Comparison of ENCODE assay signal across 21 cellular contexts in genomic region chr20:1373036-1373435, GRCh38. TPM values are rescaled to one million over a fixed set of nuclear protein-coding genes. Genes with fewer than 3 reads are reported as not detected.
DNase-seq lines count a peak whose midpoint lies in the region; ATAC-seq, FAIRE-seq and TF ChIP-seq lines count a peak whose summit lies in the region.
"Had no signal": no experiment of that assay in that cellular context is flagged by ENCODE, and none has a peak within 500 bp of the region (broad histone marks: within the 10 kb centered on the region; RNA-seq: fewer than 3 reads in every experiment).

No MANE protein-coding gene starts in this region.

- H3K27me3 ChIP-seq in heart right ventricle (no peaks in the 10 kb centered on the region), right cardiac atrium (ENCODE audit: control insufficient read depth, insufficient read depth) (no peaks in the 10 kb centered on the region), K562 (ENCODE audit: control insufficient read depth in 2 of 2, insufficient read depth in 2 of 2, low read length in 2 of 2) (no peaks in the 10 kb centered on the region), tibial nerve (no peaks in the 10 kb centered on the region)
- H3K27me3 ChIP-seq: adrenal gland, brain microvascular endothelial cell had no signal

- peaks cover 29 to 92% (median 82%) of the 10 kb centered on the region in 9 donors for H3K4me1 ChIP-seq in heart right ventricle
- H3K4me1 ChIP-seq in right cardiac atrium (ENCODE audit: control insufficient read depth, insufficient read depth, low read length) = peaks cover 33% of the 10 kb centered on the region
- peaks cover 0 to 11% of the 10 kb centered on the region in 2 experiments; a peak in 2 of 5 replicates for H3K4me1 ChIP-seq in K562 (replicated peaks in 1 of 2; ENCODE audit: control insufficient read depth in 2 of 2, insufficient read depth in 2 of 2, low read length in 2 of 2)
- H3K4me1 ChIP-seq in tibial nerve = peaks cover 3 to 97% (median 52%) of the 10 kb centered on the region in 4 donors

- H3K27ac Mint-ChIP-seq in memory B cell (peak overlapping the region; percentile 53), CD14-positive monocyte (peak overlapping the region in 1 of 7 donors; percentile 6)

- intact Hi-C loops in heart right ventricle (cut with DNase I) (loop anchor here in 3 of 10 donors (5.0 kb wide), 2 partner anchors 36 to 46 kb away; partner anchors contain the start of gene SDCBP2 (in 2 of the 3)), right cardiac atrium (cut with DNase I) (loop anchor here in 1 of 4 donors (5.0 kb wide), 1 partner anchor 36 kb away; no protein-coding TSS in a partner anchor), K562 (cut with micrococcal nuclease) (no loop called here), CD14-positive monocyte (cut with micrococcal nuclease) (no loop called here)

- H3K27ac ChIP-seq in heart right ventricle (peak overlapping the region in 9 of 10 donors; percentile 33 to 80 (median 71)), right cardiac atrium (ENCODE audit: low read length) (no peak overlapping the region), K562 (ENCODE audit: extremely low read depth, low read depth, low read length) (no peak overlapping the region), tibial nerve (peak overlapping the region in 3 of 4 donors; percentile 29 to 58 (median 47))
- H3K27ac ChIP-seq: brain microvascular endothelial cell, SK-N-MC had no signal

- TF ChIP-seq EP300 in K562 (IDR thresholded peaks at IDR 0.05; ENCODE audit: low read length) = no peak
- TF ChIP-seq EP300 in tibial nerve (IDR thresholded peaks at IDR 0.05) = no peak

- H3K9me1 ChIP-seq in K562 (ENCODE audit: control insufficient read depth, insufficient read depth, low read length) = no peaks in the 10 kb centered on the region

- H3K36me3 Mint-ChIP-seq in memory B cell = peaks cover 20% of the 10 kb centered on the region
- peaks cover 53 to 80% of the 10 kb centered on the region in 2 donors for H3K36me3 Mint-ChIP-seq in CD14-positive monocyte

- in situ Hi-C loops in K562 (cut with MboI) = no loop called here

- H3K36me3 ChIP-seq in heart right ventricle = peaks cover 0 to 75% (median 19%) of the 10 kb centered on the region in 9 donors
- H3K36me3 ChIP-seq in K562 (ENCODE audit: control insufficient read depth, insufficient read depth, low read length) = peaks cover 73% of the 10 kb centered on the region; the same call in 2 of the 3 replicates
- H3K36me3 ChIP-seq in tibial nerve = peaks cover 0 to 12% (median 0%) of the 10 kb centered on the region in 3 donors

- H3K4me3 Mint-ChIP-seq in memory B cell (no peak overlapping the region), CD14-positive monocyte (no peak overlapping the region)

- H3K79me2 ChIP-seq in K562 (ENCODE audit: control insufficient read depth, insufficient read depth, low read length) = peaks cover 46% of the 10 kb centered on the region

- peaks cover 16% of the 10 kb centered on the region; the same call in 1 of the 2 replicates for H4K20me1 ChIP-seq in K562 (replicated peaks; ENCODE audit: control insufficient read depth, insufficient read depth, low read length)

- ATAC-seq in heart right ventricle (no peak), right cardiac atrium (no peak), K562 (no peak), memory B cell (ENCODE audit: low read depth) (no peak)

- DNase-seq in heart right ventricle (peak in 1 of 2 donors; percentile 2), right cardiac atrium (no peak), K562 (ENCODE audit: extremely low read depth in 1 of 4, low spot score in 3 of 4) (no peak), memory B cell (ENCODE audit: low spot score in 2 of 2) (no peak), tibial nerve (ENCODE audit: low spot score in 2 of 2) (no peak), NCI-H1417 (lab: John Stamatoyannopoulos, UW) (no peak), CD14-positive monocyte (ENCODE audit: low spot score) (no peak), NCI-H128 (lab: John Stamatoyannopoulos, UW; ENCODE audit: unreplicated experiment) (no peak)
- DNase-seq: activated CD4-positive, alpha-beta T cell treated with anti-CD3 and anti-CD28 coated beads for 4 hours; activated effector memory CD4-positive, alpha-beta T cell treated with Interleukin-2 at 50 U/mL for 16 hours; adrenal gland; brain microvascular endothelial cell; effector memory CD4-positive, alpha-beta T cell; HCEC 1CT; islet precursor cell; NCI-H1092; NCI-H1930; NCI-H69; RPMI8226 had no signal

- POLR2A ChIA-PET in K562 (lab: Yijun Ruan, JAX) = interaction anchor here (0.5 to 0.7 kb wide), 2 partner anchors 46 to 448 kb away, joined by 3 read pairs; no protein-coding TSS in a partner anchor

- no peak for FAIRE-seq in K562 (lab: Jason Lieb, UNC)

- H3K27me3 Mint-ChIP-seq in memory B cell = no peaks in the 10 kb centered on the region
- peaks cover 0 to 3% (median 2%) of the 10 kb centered on the region in 3 donors for H3K27me3 Mint-ChIP-seq in CD14-positive monocyte (ENCODE audit: low read depth in 3 of 3)

- TF ChIP-seq CTCF in heart right ventricle (IDR thresholded peaks at IDR 0.05) (no peak), K562 (IDR thresholded peaks at IDR 0.05 in 2 of 3, conservative IDR thresholded peaks at IDR 0.05 in 1 of 3; ENCODE audit: insufficient read depth in 2 of 3, low read depth in 1 of 3, low read length in 3 of 3) (no peak), tibial nerve (IDR thresholded peaks at IDR 0.05) (no peak), CD14-positive monocyte (IDR thresholded peaks at IDR 0.05) (no peak)

- peaks cover 23% of the 10 kb centered on the region for H3K4me1 Mint-ChIP-seq in memory B cell
- peaks cover 55% of the 10 kb centered on the region for H3K4me1 Mint-ChIP-seq in CD14-positive monocyte

- no peaks in the 10 kb centered on the region for H3K9me3 ChIP-seq in heart right ventricle
- H3K9me3 ChIP-seq in right cardiac atrium (ENCODE audit: control insufficient read depth, low read length) = no peaks in the 10 kb centered on the region
- H3K9me3 ChIP-seq in K562 (replicated peaks; ENCODE audit: control insufficient read depth, insufficient read depth, low read depth, low read length) = no peaks in the 10 kb centered on the region
- no peaks in the 10 kb centered on the region for H3K9me3 ChIP-seq in tibial nerve
- H3K9me3 ChIP-seq: adrenal gland had no signal

- BruUV-seq in K562 (replicated peaks; lab: Mats Ljungman, UMichigan) = no TSS peak

- TF ChIP-seq POLR2A in K562 (conservative IDR thresholded peaks at IDR 0.05) (no peak), tibial nerve (IDR thresholded peaks at IDR 0.05) (no peak)

- CTCF ChIA-PET in K562 (lab: Yijun Ruan, JAX; ENCODE audit: low intra/inter-chr PET ratio) = no interaction called here

- no peak overlapping the region for H3K4me2 ChIP-seq in K562 (ENCODE audit: insufficient read depth, low read length)
- H3K4me2 ChIP-seq: smooth muscle cell had no signal

- no peak for TF ChIP-seq RAD21 in K562 (CRISPR knock-in tag; conservative IDR thresholded peaks at IDR 0.05 in 1 of 2, IDR thresholded peaks at IDR 0.05 in 1 of 2)

- H2AFZ ChIP-seq in K562 (ENCODE audit: low read depth, low read length) = no peak overlapping the region

- no peak overlapping the region for H3K4me3 ChIP-seq in heart right ventricle
- no peak overlapping the region for H3K4me3 ChIP-seq in right cardiac atrium (ENCODE audit: low read length)
- H3K4me3 ChIP-seq in K562 = no peak overlapping the region
- no peak overlapping the region for H3K4me3 ChIP-seq in tibial nerve
- H3K4me3 ChIP-seq: adrenal gland, SK-N-MC, smooth muscle cell had no signal

- H3K9me3 Mint-ChIP-seq in memory B cell (no peaks in the 10 kb centered on the region), CD14-positive monocyte (no peaks in the 10 kb centered on the region)

- 80 to 85% methylated on average over 3 of the region's 3 CpGs for WGBS in heart right ventricle, 2 donors
- 73% methylated on average over 3 of the region's 3 CpGs for WGBS in right cardiac atrium
- WGBS in K562 (ENCODE audit: insufficient coverage, low coverage, missing lambda C conversion rate) = 98% methylated on average over 3 of the region's 3 CpGs
- WGBS in tibial nerve, 2 donors = 73 to 78% methylated on average over 3 of the region's 3 CpGs

- no peak overlapping the region for H3K9ac ChIP-seq in K562 (ENCODE audit: insufficient read depth in 1 of 2, low read depth in 2 of 2, low read length in 2 of 2)

RNA-seq across cellular contexts. Expression of gene FKBP1A, which starts 19.8 kb away (rescaled TPM):
- 100 to 1,000 TPM; 112 to 276 (median 140) TPM for total RNA-seq in heart right ventricle
- 100 to 1,000 TPM; 110 to 311 TPM for polyA plus RNA-seq in heart right ventricle
- 100 to 1,000 TPM; 105 to 162 (median 140) TPM for total RNA-seq in right cardiac atrium
- 129 TPM for polyA plus RNA-seq in right cardiac atrium
- total RNA-seq in K562 (2011; cell fraction: chromatin; rRNA removed; ENCODE audit: low replicate concordance) = 49.2 and 57.2 TPM in 2 replicates
- 36.9 and 40.8 TPM in 2 replicates for total RNA-seq in K562 (2011; cell fraction: nucleolus; rRNA removed)
- total RNA-seq in K562 (2011; cell fraction: nucleoplasm; rRNA removed) = 62.6 and 96.7 TPM in 2 replicates
- 48.8 and 78.3 TPM in 2 replicates for total RNA-seq in K562 (2014; rRNA removed)
- 69.9 and 73.3 TPM in 2 replicates for total RNA-seq in K562 (2014; rRNA removed; fragmentation: Illumina TruSeq; extraction: Trizol)
- 86.0 and 89.6 TPM in 2 replicates for total RNA-seq in K562 (2015; rRNA removed; fragmentation: Illumina TruSeq; extraction: Trizol)
- 176 and 177 TPM in 2 replicates for total RNA-seq in K562 (2021)
- 368 and 488 TPM in 2 replicates for polyA plus RNA-seq in K562 (2011; rRNA removed)
- polyA plus RNA-seq in K562 (2011; cell fraction: cytosol; rRNA removed) = 363 and 764 TPM in 2 replicates
- polyA plus RNA-seq in K562 (2011; cell fraction: nucleus; rRNA removed) = 155 and 276 TPM in 2 replicates
- 216 and 222 TPM in 2 replicates for polyA plus RNA-seq in K562 (2012)
- polyA plus RNA-seq in K562 (2014; fragmentation: Illumina TruSeq; extraction: Trizol) = 451 and 502 TPM in 2 replicates
- 10 to 100 TPM; 63.5 to 82.4 TPM for polyA plus RNA-seq in K562 (2014; fragmentation: Nextera tagmentation; extraction: Ambion mirVana)
- 193 and 223 TPM in 2 replicates for polyA plus RNA-seq in K562 (2014; rRNA removed)
- 152 and 189 TPM in 2 replicates for polyA minus RNA-seq in K562 (2011; rRNA and poly(A)+ RNA removed)
- 74.7 and 81.8 TPM in 2 replicates for polyA minus RNA-seq in K562 (2011; cell fraction: cytosol; rRNA and poly(A)+ RNA removed)
- 17.6 and 53.8 TPM in 2 replicates for polyA minus RNA-seq in K562 (2011; cell fraction: nucleus; rRNA and poly(A)+ RNA removed)
- 100 to 1,000 TPM in 3 of 4 donors, 10 to 100 TPM in 1; 92.2 to 172 (median 130) TPM for total RNA-seq in tibial nerve
- polyA plus RNA-seq in CD14-positive monocyte = 100 to 1,000 TPM; 155 to 194 TPM

RNA-seq across cellular contexts. Expression of gene SDCBP2, which starts 44.1 kb away (rescaled TPM):
- total RNA-seq in heart right ventricle (1 to 10 TPM in 9 of 10 donors, under 1 TPM in 1; 0.62 to 4.3 (median 1.8) TPM), right cardiac atrium (1 to 10 TPM; 1.9 to 2.2 (median 2.2) TPM), K562 (2014; rRNA removed) (0.27 and 1.6 TPM in 2 replicates), K562 (2014; rRNA removed; fragmentation: Illumina TruSeq; extraction: Trizol) (0.77 and 0.80 TPM in 2 replicates), K562 (2015; rRNA removed; fragmentation: Illumina TruSeq; extraction: Trizol) (0.91 and 1.2 TPM in 2 replicates), K562 (2021) (1.0 and 1.2 TPM in 2 replicates), tibial nerve (1 to 10 TPM; 1.9 to 4.2 (median 2.9) TPM)
- polyA plus RNA-seq in heart right ventricle (1 to 10 TPM; 2.7 to 4.2 TPM), right cardiac atrium (2.0 TPM), K562 (2011; rRNA removed) (0.71 and 2.1 TPM in 2 replicates), K562 (2014; fragmentation: Illumina TruSeq; extraction: Trizol) (0.97 and 1.3 TPM in 2 replicates), K562 (2014; fragmentation: Nextera tagmentation; extraction: Ambion mirVana) (under 1 TPM; 0.06 to 0.07 TPM), K562 (2014; rRNA removed) (1.2 and 1.3 TPM in 2 replicates), CD14-positive monocyte (under 1 TPM; 0.69 to 0.71 TPM)
- total RNA-seq in K562 (2011; cell fraction: chromatin; rRNA removed; ENCODE audit: low replicate concordance) = 0.84 and 1.6 TPM in 2 replicates
- total RNA-seq in K562 (2011; cell fraction: nucleolus; rRNA removed) = 1.6 and 1.7 TPM in 2 replicates
- total RNA-seq in K562 (2011; cell fraction: nucleoplasm; rRNA removed) = 1.4 and 1.8 TPM in 2 replicates
- polyA plus RNA-seq in K562 (2011; cell fraction: cytosol; rRNA removed) = 1.6 and 2.3 TPM in 2 replicates
- polyA plus RNA-seq in K562 (2011; cell fraction: nucleus; rRNA removed) = 2.9 and 5.0 TPM in 2 replicates
- 0.92 and 1.1 TPM in 2 replicates for polyA plus RNA-seq in K562 (2012)
- 0.60 and 0.74 TPM in 2 replicates for polyA minus RNA-seq in K562 (2011; rRNA and poly(A)+ RNA removed)
- not detected in 2 replicates for polyA minus RNA-seq in K562 (2011; cell fraction: cytosol; rRNA and poly(A)+ RNA removed)
- polyA minus RNA-seq in K562 (2011; cell fraction: nucleus; rRNA and poly(A)+ RNA removed) = 0.54 and 0.56 TPM in 2 replicates

Comparison
In these comparisons a context has a peak if more than half of its experiments do, and no peak if none do; other contexts are left out.
1. H3K27ac ChIP-seq: peak in heart right ventricle (9 of 10) and tibial nerve (3 of 4); none in right cardiac atrium (single experiment) and K562 (single experiment).